Comparison of ENCODE assay signal across 1 cellular context in the genomic region with DNA sequence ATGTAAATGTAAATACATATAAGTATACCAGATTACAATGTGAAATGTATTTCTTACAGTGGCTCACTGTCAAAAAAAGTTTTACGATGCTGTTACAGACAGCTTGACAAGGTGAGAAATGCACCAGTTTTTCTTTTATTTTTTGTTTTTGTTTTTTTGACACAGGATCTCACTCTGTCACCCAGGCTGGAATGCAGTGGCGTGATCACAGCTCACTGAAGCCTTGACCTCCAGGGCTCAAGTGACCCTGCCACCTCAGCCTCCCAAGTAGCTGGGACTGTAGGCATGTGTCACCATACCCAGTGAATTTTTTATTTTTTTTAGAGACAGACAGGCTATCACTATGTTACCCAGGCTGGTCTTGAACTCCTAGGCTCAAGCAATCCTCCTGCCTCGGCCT.
TF ChIP-seq lines count a peak whose summit lies in the region.

No MANE protein-coding gene starts in this region.

TF ChIP-seq in HepG2, 621 proteins besides CTCF, POLR2A, EP300 and RAD21:
- TF ChIP-seq MAFG (CRISPR knock-in tag; IDR thresholded peaks at IDR 0.05) (no peak), FOXO1 (CRISPR knock-in tag; IDR thresholded peaks at IDR 0.05) (no peak), MZF1 (CRISPR knock-in tag; IDR thresholded peaks at IDR 0.05; ENCODE audit: borderline replicate concordance) (no peak), CBX5 (CRISPR knock-in tag; IDR thresholded peaks at IDR 0.05; ENCODE audit: borderline replicate concordance) (no peak), NR2F1 (CRISPR knock-in tag; IDR thresholded peaks at IDR 0.05) (peak; percentile 60 to 76; a peak in 3 of 4 replicates), SIX1 (CRISPR knock-in tag; IDR thresholded peaks at IDR 0.05; ENCODE audit: borderline replicate concordance) (no peak), RARA (CRISPR knock-in tag; IDR thresholded peaks at IDR 0.05) (0 out of 2 replicates have a peak, but pooled peaks have one; percentile 18), NFIC (IDR thresholded peaks at IDR 0.05; ENCODE audit: low read length) (no peak), ZNF552 (CRISPR knock-in tag; IDR thresholded peaks at IDR 0.05; ENCODE audit: borderline replicate concordance) (no peak), NR2F6 (IDR thresholded peaks at IDR 0.05) (peak; percentile 48), NR2F6 (CRISPR knock-in tag; IDR thresholded peaks at IDR 0.05) (peak; percentile 45), TCF7L2 (IDR thresholded peaks at IDR 0.05; ENCODE audit: low read depth, low read length) (no peak), ZFP90 (CRISPR knock-in tag; IDR thresholded peaks at IDR 0.05; ENCODE audit: borderline replicate concordance) (no peak)
- TF ChIP-seq, protein P1, sequence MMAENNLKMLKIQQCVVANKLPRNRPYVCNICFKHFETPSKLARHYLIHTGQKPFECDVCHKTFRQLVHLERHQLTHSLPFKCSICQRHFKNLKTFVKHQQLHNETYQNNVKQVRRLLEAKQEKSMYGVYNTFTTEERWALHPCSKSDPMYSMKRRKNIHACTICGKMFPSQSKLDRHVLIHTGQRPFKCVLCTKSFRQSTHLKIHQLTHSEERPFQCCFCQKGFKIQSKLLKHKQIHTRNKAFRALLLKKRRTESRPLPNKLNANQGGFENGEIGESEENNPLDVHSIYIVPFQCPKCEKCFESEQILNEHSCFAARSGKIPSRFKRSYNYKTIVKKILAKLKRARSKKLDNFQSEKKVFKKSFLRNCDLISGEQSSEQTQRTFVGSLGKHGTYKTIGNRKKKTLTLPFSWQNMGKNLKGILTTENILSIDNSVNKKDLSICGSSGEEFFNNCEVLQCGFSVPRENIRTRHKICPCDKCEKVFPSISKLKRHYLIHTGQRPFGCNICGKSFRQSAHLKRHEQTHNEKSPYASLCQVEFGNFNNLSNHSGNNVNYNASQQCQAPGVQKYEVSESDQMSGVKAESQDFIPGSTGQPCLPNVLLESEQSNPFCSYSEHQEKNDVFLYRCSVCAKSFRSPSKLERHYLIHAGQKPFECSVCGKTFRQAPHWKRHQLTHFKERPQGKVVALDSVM (CRISPR knock-in tag; IDR thresholded peaks at IDR 0.05) = peak; percentile 45; the same call in 1 of the 2 replicates
- TF ChIP-seq, protein P2, sequence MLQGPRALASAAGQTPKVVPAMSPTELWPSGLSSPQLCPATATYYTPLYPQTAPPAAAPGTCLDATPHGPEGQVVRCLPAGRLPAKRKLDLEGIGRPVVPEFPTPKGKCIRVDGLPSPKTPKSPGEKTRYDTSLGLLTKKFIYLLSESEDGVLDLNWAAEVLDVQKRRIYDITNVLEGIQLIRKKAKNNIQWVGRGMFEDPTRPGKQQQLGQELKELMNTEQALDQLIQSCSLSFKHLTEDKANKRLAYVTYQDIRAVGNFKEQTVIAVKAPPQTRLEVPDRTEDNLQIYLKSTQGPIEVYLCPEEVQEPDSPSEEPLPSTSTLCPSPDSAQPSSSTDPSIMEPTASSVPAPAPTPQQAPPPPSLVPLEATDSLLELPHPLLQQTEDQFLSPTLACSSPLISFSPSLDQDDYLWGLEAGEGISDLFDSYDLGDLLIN (CRISPR knock-in tag; IDR thresholded peaks at IDR 0.05; ENCODE audit: borderline replicate concordance) = no peak
- TF ChIP-seq, protein P3, sequence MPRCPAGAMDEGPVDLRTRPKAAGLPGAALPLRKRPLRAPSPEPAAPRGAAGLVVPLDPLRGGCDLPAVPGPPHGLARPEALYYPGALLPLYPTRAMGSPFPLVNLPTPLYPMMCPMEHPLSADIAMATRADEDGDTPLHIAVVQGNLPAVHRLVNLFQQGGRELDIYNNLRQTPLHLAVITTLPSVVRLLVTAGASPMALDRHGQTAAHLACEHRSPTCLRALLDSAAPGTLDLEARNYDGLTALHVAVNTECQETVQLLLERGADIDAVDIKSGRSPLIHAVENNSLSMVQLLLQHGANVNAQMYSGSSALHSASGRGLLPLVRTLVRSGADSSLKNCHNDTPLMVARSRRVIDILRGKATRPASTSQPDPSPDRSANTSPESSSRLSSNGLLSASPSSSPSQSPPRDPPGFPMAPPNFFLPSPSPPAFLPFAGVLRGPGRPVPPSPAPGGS (CRISPR knock-in tag; IDR thresholded peaks at IDR 0.05) = no peak
TF ChIP-seq in HepG2: peak in this region for 4.
